8 cellular contexts compared by ENCODE assay signal in the genomic region with DNA sequence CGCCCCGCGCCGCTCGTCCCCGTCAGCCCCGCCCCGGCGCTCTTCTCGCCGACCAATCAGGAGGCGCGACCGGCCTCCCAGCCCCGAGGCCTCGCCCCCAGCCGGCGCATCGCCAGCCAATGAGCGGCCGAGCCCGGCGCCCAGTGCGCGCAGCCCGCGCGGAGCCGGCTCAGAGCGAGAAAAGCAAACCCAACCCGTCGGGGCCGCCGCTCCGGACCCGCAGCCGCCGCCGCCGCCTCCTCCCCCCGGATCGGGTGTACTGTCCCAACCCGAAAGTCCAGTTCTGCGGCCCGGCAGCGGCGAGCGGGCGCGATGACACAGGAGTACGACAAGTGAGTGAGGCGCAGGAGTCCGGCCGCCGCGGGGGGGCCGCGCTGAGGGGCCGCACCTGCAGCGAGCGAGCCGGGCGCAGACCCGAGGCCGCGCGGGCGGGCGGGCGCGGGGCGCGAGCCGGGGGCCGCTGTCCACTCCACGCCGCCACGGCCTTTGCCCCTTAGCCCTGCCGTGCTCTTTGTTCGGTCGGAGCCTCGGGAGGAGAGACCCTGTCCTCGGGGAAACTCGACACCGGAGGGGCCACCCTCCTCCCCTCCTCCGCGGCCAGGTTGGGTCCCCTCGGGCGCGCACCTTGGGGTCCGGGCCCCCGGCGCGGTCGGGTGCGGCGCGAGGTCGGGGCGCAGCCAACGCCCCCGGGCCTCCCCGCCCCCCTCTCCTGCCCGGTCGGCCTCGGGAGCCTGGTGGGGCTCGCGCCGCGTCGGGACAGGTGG. TPM values are rescaled to one million over a fixed set of nuclear protein-coding genes. Genes with fewer than 3 reads are reported as not detected.
A peak's percentile ranks its signal among the peaks of the same experiment; 100 is the strongest.
DNase-seq lines count a peak whose midpoint lies in the region; ATAC-seq, FAIRE-seq and TF ChIP-seq lines count a peak whose summit lies in the region.

GRHL1 (plus strand) TSS at position 172 of the 764 bp plus-strand sequence; CDS start at position 313, 141 bp downstream.

- peaks cover 47% of the 10 kb centered on the region for H3K27me3 Mint-ChIP-seq in endodermal cell (ENCODE audit: insufficient read depth)

- ATAC-seq in GM21423 (IDR thresholded peaks at IDR 0.05; ENCODE audit: unreplicated experiment) = peak; percentile 96

- no peak within 1 kb of the TSS for H3K27ac Mint-ChIP-seq in endodermal cell

- no peaks in the 10 kb centered on the region for H3K9me3 ChIP-seq in endodermal cell (ENCODE audit: control insufficient read depth, low read length)

- WGBS in endodermal cell (ENCODE audit: insufficient coverage in 1 of 2, insufficient read length in 1 of 2), 2 experiments = 0% methylated on average over 17 to 111 of the region's 111 CpGs

- no peaks in the 10 kb centered on the region for H3K9me3 Mint-ChIP-seq in endodermal cell

- no peak for TF ChIP-seq CTCF in endodermal cell (conservative IDR thresholded peaks at IDR 0.05)

- H3K27me3 ChIP-seq in endodermal cell (ENCODE audit: control insufficient read depth, insufficient read depth, low read length, poor library complexity, severe bottlenecking) = peaks cover 57% of the 10 kb centered on the region

- H3K4me3 ChIP-seq in endodermal cell (ENCODE audit: low read length) = peak within 1 kb of the TSS; percentile 77

- DNase-seq in CMK (ENCODE audit: low read depth) (peak; percentile 80), HTR-8/SVneo (ENCODE audit: insufficient read length, low spot score) (peak; percentile 95), NOMO-1 treated with dmso at 0.1 percent for 144 hours (lab: John Stamatoyannopoulos, UW; ENCODE audit: unreplicated experiment) (peak; percentile 84), endodermal cell (peak; percentile 97), mesenteric fat pad (ENCODE audit: low spot score) (peak; percentile 97)
- peak; percentile 65 for DNase-seq in activated CD8-positive, alpha-beta memory T cell treated with anti-CD3 and anti-CD28 coated beads, Interleukin-2, amount 50 U/mL, for 1 hour (ENCODE audit: extremely low read depth)
- DNase-seq in stimulated activated CD8-positive, alpha-beta memory T cell treated with anti-CD3 and anti-CD28 coated beads, Interleukin-12 subunit alpha, Interleukin-12 subunit beta, amount 100 ng/mL, for 4 hours (ENCODE audit: low read depth) = peak; percentile 85

- H3K4me3 Mint-ChIP-seq in endodermal cell = peak within 1 kb of the TSS; percentile 65

- FAIRE-seq in HTR-8/SVneo (lab: Jason Lieb, UNC) = no peak

- no peaks in the 10 kb centered on the region for H3K36me3 Mint-ChIP-seq in endodermal cell (ENCODE audit: low read depth)

- no peak within 1 kb of the TSS for H3K9ac ChIP-seq in endodermal cell (ENCODE audit: extremely low read depth, low read length, poor library complexity, severe bottlenecking)

- H3K4me1 Mint-ChIP-seq in endodermal cell = peaks cover 5% of the 10 kb centered on the region

- H3K27ac ChIP-seq in endodermal cell (ENCODE audit: low read depth, low read length) = no peak within 1 kb of the TSS

- H3K4me1 ChIP-seq in endodermal cell (ENCODE audit: control insufficient read depth, insufficient read depth, low read length) = no peaks in the 10 kb centered on the region

- H3K36me3 ChIP-seq in endodermal cell (ENCODE audit: control insufficient read depth, insufficient read depth, low read length) = no peaks in the 10 kb centered on the region

RNA-seq across cellular contexts. Expression of gene GRHL1, which starts in this region (rescaled TPM):
- total RNA-seq in endodermal cell (1 to 10 TPM; 2.7 to 2.9 TPM), mesenteric fat pad (18.0 TPM)
- polyA plus RNA-seq in endodermal cell (2013, experiment 1 of 2) = 2.5 TPM
- polyA plus RNA-seq in endodermal cell (2013, experiment 2 of 2) = 2.2 TPM
